In genomic region chr3:151327571-151328198, GRCh38 we compare ENCODE assay signal across 7 cellular contexts. TPM values are rescaled to one million over a fixed set of nuclear protein-coding genes. Genes with fewer than 3 reads are reported as not detected.
DNase-seq lines count a peak whose midpoint lies in the region; ATAC-seq, FAIRE-seq and TF ChIP-seq lines count a peak whose summit lies in the region.

No MANE protein-coding gene starts in this region.

- peak; percentile 30 for DNase-seq in NCI-H69 (lab: John Stamatoyannopoulos, UW)
- DNase-seq in D341Med (ENCODE audit: low spot score) = no peak
- no peak for DNase-seq in sigmoid colon

- WGBS in sigmoid colon, 2 donors = 4 to 22% methylated on average over 3 of the region's 3 CpGs

- H2AFZ ChIP-seq in parathyroid adenoma = peak overlapping the region; percentile 16

- no peaks in the 10 kb centered on the region for H3K27me3 ChIP-seq in parathyroid adenoma (ENCODE audit: control insufficient read depth, insufficient read depth, low read length)
- H3K27me3 ChIP-seq in sigmoid colon = no peaks in the 10 kb centered on the region

- no peak overlapping the region for H3K4me3 ChIP-seq in parathyroid adenoma (ENCODE audit: low read depth, low read length)
- peak overlapping the region in 2 of 4 donors; percentile 6 to 24 for H3K4me3 ChIP-seq in sigmoid colon

- H3K4me2 ChIP-seq in parathyroid adenoma (ENCODE audit: low read length) = peak overlapping the region; percentile 31

- H3K4me1 ChIP-seq in parathyroid adenoma (peaks cover 3% of the 10 kb centered on the region), sigmoid colon (no peaks in the 10 kb centered on the region)

- TF ChIP-seq POLR2A in sigmoid colon (IDR thresholded peaks at IDR 0.05) = no peak

- H3K27ac ChIP-seq in parathyroid adenoma (no peak overlapping the region), sigmoid colon (no peak overlapping the region)

- no peak for TF ChIP-seq EP300 in sigmoid colon (IDR thresholded peaks at IDR 0.05)

- H3K9me3 ChIP-seq in parathyroid adenoma (ENCODE audit: control insufficient read depth, low read length) (no peaks in the 10 kb centered on the region), sigmoid colon (no peaks in the 10 kb centered on the region)

- peak; percentile 66 for FAIRE-seq in endometrium (lab: Jason Lieb, UNC)

- no peak overlapping the region for H3K9ac ChIP-seq in parathyroid adenoma

- ATAC-seq in GM19351 (IDR thresholded peaks at IDR 0.05; ENCODE audit: unreplicated experiment) = peak; percentile 51
- ATAC-seq in GM21381 (IDR thresholded peaks at IDR 0.05; ENCODE audit: unreplicated experiment) = no peak

- no peaks in the 10 kb centered on the region for H3K36me3 ChIP-seq in parathyroid adenoma (ENCODE audit: control insufficient read depth, insufficient read depth, low read length)
- no peaks in the 10 kb centered on the region for H3K36me3 ChIP-seq in sigmoid colon

- intact Hi-C loops in sigmoid colon (cut with DNase I) = loop anchor here (5.0 kb wide), 1 partner anchor 160 kb away; no protein-coding TSS in a partner anchor

- TF ChIP-seq CTCF in parathyroid adenoma (IDR thresholded peaks at IDR 0.05) (peak; percentile 56), sigmoid colon (IDR thresholded peaks at IDR 0.05) (peak in 2 of 4 experiments; percentile 16 to 52)

- H3K79me2 ChIP-seq in parathyroid adenoma = no peaks in the 10 kb centered on the region

RNA-seq across cellular contexts. Expression of gene P2RY13, which starts 1.7 kb away (rescaled TPM):
- total RNA-seq in sigmoid colon = 1 to 10 TPM in 2 of 4 donors, under 1 TPM in 2; 0.28 to 2.3 (median 1.3) TPM
- 1 to 10 TPM in 2 of 3 donors, under 1 TPM in 1; 0.60 to 3.9 (median 3.0) TPM for polyA plus RNA-seq in sigmoid colon

RNA-seq across cellular contexts. Expression of gene GPR87, which starts 11.1 kb away (rescaled TPM):
- total RNA-seq in sigmoid colon = not detected
- polyA plus RNA-seq in sigmoid colon = under 1 TPM in 1 of 3 donors, not detected in 2; 0.07 TPM

RNA-seq across cellular contexts. Expression of gene P2RY14, which starts 49.3 kb away (rescaled TPM):
- 10 to 100 TPM in 2 of 4 donors, 1 to 10 TPM in 2; 6.5 to 26.7 (median 14.9) TPM for total RNA-seq in sigmoid colon
- 1 to 10 TPM; 2.5 to 4.2 (median 3.4) TPM for polyA plus RNA-seq in sigmoid colon

RNA-seq across cellular contexts. Expression of gene P2RY12, which starts 56.9 kb away (rescaled TPM):
- total RNA-seq in sigmoid colon = 1 to 10 TPM; 1.7 to 9.3 (median 4.6) TPM
- polyA plus RNA-seq in sigmoid colon = 1 to 10 TPM in 2 of 3 donors, under 1 TPM in 1; 0.60 to 2.1 (median 1.5) TPM
